Comparison of ENCODE assay signal across 8 cellular contexts in genomic region chr10:101042118-101042517, GRCh38. TPM values are rescaled to one million over a fixed set of nuclear protein-coding genes. Genes with fewer than 3 reads are reported as not detected.
A peak's percentile ranks its signal among the peaks of the same experiment; 100 is the strongest.
DNase-seq lines count a peak whose midpoint lies in the region; ATAC-seq and TF ChIP-seq lines count a peak whose summit lies in the region.

No MANE protein-coding gene starts in this region.

- H3K27ac ChIP-seq in DOHH2 (ENCODE audit: low read depth, low read length) (no peak overlapping the region), fibroblast of lung (ENCODE audit: insufficient read depth, low read length) (peak overlapping the region; percentile 88), rectal smooth muscle tissue (ENCODE audit: low read depth, low read length) (peak overlapping the region; percentile 81)

- H3K36me3 Mint-ChIP-seq in T-helper 17 cell (ENCODE audit: low read depth): peaks cover 5% of the 10 kb centered on the region

- peak overlapping the region; percentile 97 for H3K27ac Mint-ChIP-seq in T-helper 17 cell

- H3K4me3 Mint-ChIP-seq in T-helper 17 cell: peak overlapping the region; percentile 98

- no peak for DNase-seq in T-helper 17 cell
- no peak for DNase-seq in fibroblast of lung (ENCODE audit: low read depth in 2 of 2)
- DNase-seq in pons (ENCODE audit: low spot score): no peak
- no peak for DNase-seq in HPDE6-E6E7 (ENCODE audit: extremely low spot score)

- peaks cover 20% of the 10 kb centered on the region for H3K4me1 Mint-ChIP-seq in T-helper 17 cell

- H3K36me3 ChIP-seq in DOHH2 (ENCODE audit: control insufficient read depth, low read length): no peaks in the 10 kb centered on the region
- H3K36me3 ChIP-seq in fibroblast of lung (ENCODE audit: control insufficient read depth, insufficient read depth, low read length): peaks cover 11% of the 10 kb centered on the region
- H3K36me3 ChIP-seq in rectal smooth muscle tissue (ENCODE audit: control insufficient read depth, insufficient read depth, low read length): peaks cover 10% of the 10 kb centered on the region

- H3K79me2 ChIP-seq in DOHH2 (ENCODE audit: control insufficient read depth, low read length) (no peaks in the 10 kb centered on the region), fibroblast of lung (ENCODE audit: control insufficient read depth, insufficient read depth, low read length) (no peaks in the 10 kb centered on the region)

- H4K20me1 ChIP-seq in DOHH2 (ENCODE audit: control insufficient read depth, insufficient read depth, low read depth, low read length) (no peaks in the 10 kb centered on the region), fibroblast of lung (ENCODE audit: control insufficient read depth, extremely low read depth, insufficient read depth, low read length) (no peaks in the 10 kb centered on the region)

- H3K4me2 ChIP-seq in DOHH2 (ENCODE audit: low read length) (peak overlapping the region; percentile 87), fibroblast of lung (ENCODE audit: extremely low read depth, insufficient read depth, low read length) (peak overlapping the region; percentile 70)

- H3K4me1 ChIP-seq in DOHH2 (ENCODE audit: control insufficient read depth, low read length): peaks cover 15% of the 10 kb centered on the region
- peaks cover 8% of the 10 kb centered on the region for H3K4me1 ChIP-seq in fibroblast of lung (ENCODE audit: control insufficient read depth, extremely low read depth, insufficient read depth, low read length)
- peaks cover 10% of the 10 kb centered on the region for H3K4me1 ChIP-seq in rectal smooth muscle tissue (ENCODE audit: control insufficient read depth, insufficient read depth, low read length)

- H3K4me3 ChIP-seq in DOHH2 (ENCODE audit: low read length) (peak overlapping the region; percentile 79), fibroblast of lung (replicated peaks in 1 of 4; ENCODE audit: control extremely low read depth in 1 of 4, insufficient read depth in 1 of 4, low read depth in 3 of 4, low read length in 4 of 4) (peak overlapping the region; percentile 16 to 68 (median 54)), rectal smooth muscle tissue (ENCODE audit: low read length) (peak overlapping the region; percentile 79)

- ATAC-seq in T-helper 17 cell (no peak), GM19035 (IDR thresholded peaks at IDR 0.05; ENCODE audit: unreplicated experiment) (no peak), GM19463 (IDR thresholded peaks at IDR 0.05; ENCODE audit: unreplicated experiment) (no peak)

- TF ChIP-seq CTCF in DOHH2 (IDR thresholded peaks at IDR 0.05; ENCODE audit: low read depth, low read length, poor library complexity, severe bottlenecking) (no peak), fibroblast of lung (conservative IDR thresholded peaks at IDR 0.05 in 1 of 2, IDR thresholded peaks at IDR 0.05 in 1 of 2; ENCODE audit: low read depth in 1 of 2, low read length in 2 of 2) (no peak)

- peaks cover 15% of the 10 kb centered on the region for H3K27me3 Mint-ChIP-seq in T-helper 17 cell

- no peaks in the 10 kb centered on the region for H3K9me3 ChIP-seq in DOHH2 (ENCODE audit: control insufficient read depth, insufficient read depth, low read length)
- no peaks in the 10 kb centered on the region for H3K9me3 ChIP-seq in T-helper 17 cell (ENCODE audit: control insufficient read depth, low read length, poor library complexity, severe bottlenecking)
- H3K9me3 ChIP-seq in fibroblast of lung (ENCODE audit: control insufficient read depth, insufficient read depth, low read depth, low read length): no peaks in the 10 kb centered on the region

- no peaks in the 10 kb centered on the region for H3K9me2 ChIP-seq in DOHH2 (replicated peaks; ENCODE audit: control insufficient read depth, low read length)

- H3K9ac ChIP-seq in fibroblast of lung (ENCODE audit: insufficient read depth, low read length) (peak overlapping the region; percentile 67), rectal smooth muscle tissue (ENCODE audit: low read length) (no peak overlapping the region)

- H3F3A ChIP-seq in DOHH2 (ENCODE audit: control insufficient read depth, insufficient read depth): peaks cover 4% of the 10 kb centered on the region

- H2AFZ ChIP-seq in fibroblast of lung (ENCODE audit: low read length): no peak overlapping the region

- H3K27me3 ChIP-seq in DOHH2 (ENCODE audit: control insufficient read depth, low read length): peaks cover 12% of the 10 kb centered on the region; the same call in 1 of the 2 replicates
- no peaks in the 10 kb centered on the region for H3K27me3 ChIP-seq in fibroblast of lung (ENCODE audit: control insufficient read depth, insufficient read depth, low read length)
- H3K27me3 ChIP-seq in rectal smooth muscle tissue (ENCODE audit: control insufficient read depth, insufficient read depth, low read length): peaks cover 3% of the 10 kb centered on the region

RNA-seq across cellular contexts. Expression of gene SFXN3, which starts 11.1 kb away (rescaled TPM):
- total RNA-seq in T-helper 17 cell: 10 to 100 TPM; 40.8 to 51.5 TPM
- 39.3 and 55.0 TPM in 2 replicates for total RNA-seq in fibroblast of lung
- 79.3 and 90.9 TPM in 2 replicates for polyA plus RNA-seq in fibroblast of lung
- polyA plus RNA-seq in fibroblast of lung (2012): 48.7 and 51.3 TPM in 2 replicates
- 125 and 157 TPM in 2 replicates for polyA minus RNA-seq in fibroblast of lung (ENCODE audit: low replicate concordance)

RNA-seq across cellular contexts. Expression of gene PDZD7, which starts 11.2 kb away (rescaled TPM):
- total RNA-seq in T-helper 17 cell (1 to 10 TPM in 1 of 2 donors, under 1 TPM in 1; 0.65 to 1.1 TPM), fibroblast of lung (1.3 TPM in 2 replicates)
- polyA plus RNA-seq in fibroblast of lung: 0.42 and 0.50 TPM in 2 replicates
- polyA plus RNA-seq in fibroblast of lung (2012): 1.0 and 1.4 TPM in 2 replicates
- 0.08 TPM in 1 of 2 replicates, not detected in the other for polyA minus RNA-seq in fibroblast of lung (ENCODE audit: low replicate concordance)

RNA-seq across cellular contexts. Expression of gene KAZALD1, which starts 19.7 kb away (rescaled TPM):
- total RNA-seq in T-helper 17 cell (not detected), fibroblast of lung (14.4 and 19.8 TPM in 2 replicates)
- 4.6 and 15.3 TPM in 2 replicates for polyA plus RNA-seq in fibroblast of lung
- polyA plus RNA-seq in fibroblast of lung (2012): 6.7 and 26.3 TPM in 2 replicates
- 17.1 and 35.7 TPM in 2 replicates for polyA minus RNA-seq in fibroblast of lung (ENCODE audit: low replicate concordance)

RNA-seq across cellular contexts. Expression of gene LZTS2, which starts 42.5 kb away (rescaled TPM):
- total RNA-seq in T-helper 17 cell (10 to 100 TPM; 16.0 to 23.4 TPM), fibroblast of lung (120 and 129 TPM in 2 replicates)
- 33.2 and 34.7 TPM in 2 replicates for polyA plus RNA-seq in fibroblast of lung
- 71.7 and 81.3 TPM in 2 replicates for polyA plus RNA-seq in fibroblast of lung (2012)
- 51.1 and 59.0 TPM in 2 replicates for polyA minus RNA-seq in fibroblast of lung (ENCODE audit: low replicate concordance)

RNA-seq across cellular contexts. Expression of gene TWNK, which starts 54.8 kb away (rescaled TPM):
- total RNA-seq in T-helper 17 cell (1 to 10 TPM; 3.8 to 5.7 TPM), fibroblast of lung (6.1 and 8.0 TPM in 2 replicates)
- 3.8 and 6.7 TPM in 2 replicates for polyA plus RNA-seq in fibroblast of lung
- polyA plus RNA-seq in fibroblast of lung (2012): 4.1 and 6.2 TPM in 2 replicates
- polyA minus RNA-seq in fibroblast of lung (ENCODE audit: low replicate concordance): 7.5 and 14.6 TPM in 2 replicates

Comparison
In these comparisons a context has a peak if more than half of its experiments do, and no peak if none do; other contexts are left out.
1. RNA of gene KAZALD1, which starts 19.7 kb away (total RNA-seq): 14.4 to 19.8 TPM in fibroblast of lung; not detected in T-helper 17 cell; every median in the first group is over 10 times any median in the second.
2. Peak in every context shown above with its lines, with median percentiles within 50 percentile points of each other: H3K4me3 ChIP-seq.